30 cellular contexts compared by ENCODE assay signal in the genomic region with DNA sequence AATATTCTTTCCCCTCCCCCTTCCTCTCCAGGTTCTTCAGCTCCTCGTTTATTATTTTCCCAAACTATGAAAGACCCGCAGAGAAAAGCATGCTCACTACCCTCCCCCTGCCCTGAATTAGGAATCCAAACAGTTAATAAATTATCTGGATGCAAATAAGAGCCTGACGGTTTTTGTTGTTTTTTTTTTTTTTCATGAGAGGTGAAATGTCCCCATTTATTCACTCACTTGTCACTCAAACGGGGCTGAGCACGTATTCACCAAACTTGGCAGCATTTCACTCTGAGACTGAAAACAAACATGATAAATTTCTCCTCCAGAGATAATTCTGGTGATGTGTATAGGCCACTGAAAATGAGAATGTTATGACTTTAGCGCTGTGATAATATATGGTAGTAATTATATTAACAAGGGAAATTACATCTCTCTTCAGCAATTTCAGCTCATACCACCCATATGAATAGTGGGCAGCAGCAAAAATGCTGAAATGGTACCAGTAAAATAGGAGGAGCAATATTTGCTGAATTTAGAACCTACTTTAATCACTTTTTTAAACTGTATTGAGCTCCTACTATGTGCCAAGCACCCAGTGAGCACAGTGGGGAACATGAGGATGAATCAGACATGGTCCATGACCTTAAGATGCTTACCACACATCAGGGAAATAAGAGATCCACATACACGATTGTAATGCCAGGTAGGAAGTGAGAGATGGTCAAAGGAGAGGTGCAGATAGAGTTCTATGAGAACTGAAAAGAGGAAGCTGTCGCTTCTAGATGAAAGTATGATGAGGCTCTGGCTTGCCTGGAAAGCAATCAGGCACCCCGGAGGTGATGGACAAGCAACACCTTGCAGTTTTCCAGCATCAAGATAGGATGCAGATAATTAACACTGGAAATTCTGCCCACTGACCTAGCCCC.
DNase-seq lines count a peak whose midpoint lies in the region; ATAC-seq, FAIRE-seq and TF ChIP-seq lines count a peak whose summit lies in the region.
"Had no signal": no experiment of that assay in that cellular context is flagged by ENCODE, and none has a peak within 500 bp of the region (broad histone marks: within the 10 kb centered on the region; RNA-seq: fewer than 3 reads in every experiment).

No MANE protein-coding gene starts in this region.

- H3K27me3 Mint-ChIP-seq in chondrocyte (ENCODE audit: low read depth), result peaks cover 10% of the 10 kb centered on the region
- H3K27me3 Mint-ChIP-seq: activated CD4-positive, alpha-beta T cell treated with anti-CD3 and anti-CD28 coated beads for 36 hours had no signal

- no peaks in the 10 kb centered on the region for H3K36me3 Mint-ChIP-seq in chondrocyte (ENCODE audit: low read depth)
- H3K36me3 Mint-ChIP-seq: IgD-negative memory B cell; mesothelial cell of epicardium; natural killer cell; stimulated activated effector memory CD8-positive, alpha-beta T cell treated with anti-CD3 and anti-CD28 coated beads, Interleukin-12 subunit alpha, Interleukin-12 subunit beta, amount 100 ng/mL, for 72 hours had no signal

- H3K79me2 ChIP-seq in H1 (ENCODE audit: control insufficient read depth in 1 of 2, insufficient read depth in 2 of 2, low read length in 2 of 2), result no peaks in the 10 kb centered on the region

- ATAC-seq in GM18867 (IDR thresholded peaks at IDR 0.05; ENCODE audit: unreplicated experiment) (peak; percentile 38), HG03159 (IDR thresholded peaks at IDR 0.05; ENCODE audit: unreplicated experiment) (peak; percentile 44), gastroesophageal sphincter (no peak)
- ATAC-seq: activated CD4-positive, alpha-beta T cell treated with anti-CD3 and anti-CD28 coated beads for 36 hours; left lung; natural killer cell; stimulated activated effector memory CD8-positive, alpha-beta T cell treated with anti-CD3 and anti-CD28 coated beads, Interleukin-12 subunit alpha, Interleukin-12 subunit beta, amount 100 ng/mL, for 72 hours; T-helper 17 cell; upper lobe of right lung had no signal

- no peak overlapping the region for H2BK120ac ChIP-seq in H1 (replicated peaks; ENCODE audit: low read depth, low read length)

- H4K20me1 ChIP-seq in H1 (replicated peaks in 1 of 2; ENCODE audit: control insufficient read depth in 1 of 2, insufficient read depth in 2 of 2, low read length in 2 of 2), result no peaks in the 10 kb centered on the region

- no peak for FAIRE-seq in H1 (lab: Jason Lieb, UNC)
- no peak for FAIRE-seq in H54 (lab: Jason Lieb, UNC)
- FAIRE-seq: bronchial epithelial cell, endometrium had no signal

- H3K9ac ChIP-seq in H1 (replicated peaks in 1 of 4; ENCODE audit: extremely low read depth in 1 of 4, low read depth in 3 of 4, low read length in 3 of 4), result no peak overlapping the region

- no peaks in the 10 kb centered on the region for H3K79me1 ChIP-seq in H1 (ENCODE audit: low read depth, low read length)

- no peak overlapping the region for H3K23ac ChIP-seq in H1 (ENCODE audit: insufficient read length)

- H2BK15ac ChIP-seq in H1 (ENCODE audit: low read length), result no peak overlapping the region

- no peak overlapping the region for H4K91ac ChIP-seq in H1 (replicated peaks; ENCODE audit: insufficient read length, low read length)

- TF ChIP-seq EP300 in H1 (IDR thresholded peaks at IDR 0.05; ENCODE audit: borderline replicate concordance in 1 of 2, low read depth in 2 of 2, low read length in 2 of 2), result no peak
- TF ChIP-seq EP300 in gastroesophageal sphincter (IDR thresholded peaks at IDR 0.05), result no peak

- H3K27ac Mint-ChIP-seq in chondrocyte (ENCODE audit: unreplicated experiment), result no peak overlapping the region
- H3K27ac Mint-ChIP-seq: activated CD4-positive, alpha-beta T cell treated with anti-CD3 and anti-CD28 coated beads for 36 hours; IgD-negative memory B cell; mesothelial cell of epicardium; natural killer cell; stimulated activated effector memory CD8-positive, alpha-beta T cell treated with anti-CD3 and anti-CD28 coated beads, Interleukin-12 subunit alpha, Interleukin-12 subunit beta, amount 100 ng/mL, for 72 hours; T-helper 17 cell had no signal

- no peak overlapping the region for H3K14ac ChIP-seq in H1 (ENCODE audit: insufficient read length)

- no peak overlapping the region for H4K8ac ChIP-seq in H1 (ENCODE audit: extremely low read depth, insufficient read depth, low read length)

- H3K56ac ChIP-seq in H1 (replicated peaks; ENCODE audit: insufficient read length, low read depth, low read length), result no peak overlapping the region

- no peak overlapping the region for H3K4me3 ChIP-seq in H1 (ENCODE audit: extremely low read depth in 1 of 4, insufficient read depth in 2 of 4, low read depth in 3 of 4, low read length in 4 of 4)
- no peak overlapping the region for H3K4me3 ChIP-seq in gastroesophageal sphincter
- H3K4me3 ChIP-seq: HAP-1, left lung, ovary, right atrium auricular region, SK-N-MC, spleen, upper lobe of right lung had no signal

- TF ChIP-seq CTCF in H1 (IDR thresholded peaks at IDR 0.05; ENCODE audit: control extremely low read depth in 1 of 3, insufficient read depth in 1 of 3, low read depth in 1 of 3, low read length in 3 of 3) (no peak), gastroesophageal sphincter (IDR thresholded peaks at IDR 0.05) (no peak), chondrocyte (IDR thresholded peaks at IDR 0.05) (no peak)

- no peak overlapping the region for H2AK5ac ChIP-seq in H1 (ENCODE audit: low read depth, low read length)

- H3K4me1 ChIP-seq in H1 (replicated peaks in 1 of 4; ENCODE audit: control insufficient read depth in 3 of 4, insufficient read depth in 4 of 4, low read length in 3 of 4) (no peaks in the 10 kb centered on the region), gastroesophageal sphincter (no peaks in the 10 kb centered on the region)
- H3K4me1 ChIP-seq: HAP-1, left lung, right atrium auricular region, spleen, upper lobe of right lung had no signal

- H3K4me2 ChIP-seq in H1 (ENCODE audit: insufficient read depth in 1 of 2, low read depth in 2 of 2, low read length in 2 of 2), result no peak overlapping the region

- POLR2A ChIA-PET in H1 (lab: Charles Lee; ENCODE audit: partially characterized antibody), result no interaction called here

- DNase-seq in NCI-H446 treated with DMSO at 0.1 percent for 48 hours (lab: John Stamatoyannopoulos, UW) (peak; percentile 53), H1 (ENCODE audit: low read depth in 1 of 2, low spot score in 2 of 2) (no peak), H54 (ENCODE audit: insufficient read length, low spot score) (no peak), chondrocyte (ENCODE audit: low spot score) (no peak)
- no peak for DNase-seq in activated CD8-positive, alpha-beta memory T cell treated with anti-CD3 and anti-CD28 coated beads for 24 hours
- DNase-seq: activated CD4-positive, alpha-beta T cell treated with anti-CD3 and anti-CD28 coated beads for 36 hours; activated naive CD4-positive, alpha-beta T cell treated with Interleukin-2 at 50 U/mL for 16 hours; activated T-cell treated with anti-CD3 and anti-CD28 coated beads, Interleukin-2, amount 50 U/mL, for 48 hours; cortex of kidney; hypothalamus; left lung; natural killer cell; NCI-H510A; ovary; spleen; stimulated activated CD4-positive, alpha-beta T cell treated with anti-CD3 and anti-CD28 coated beads, Interleukin-2, amount 100 ng/mL, for 48 hours; T-helper 17 cell; upper lobe of right lung had no signal

- H2AFZ ChIP-seq in H1 (ENCODE audit: low read length), result no peak overlapping the region; the same call in 1 of the 2 replicates

- WGBS in H1 (ENCODE audit: extremely low coverage in 1 of 2, insufficient coverage in 1 of 2, insufficient read length in 1 of 2, insufficient replicate concordance in 2 of 2, low coverage in 1 of 2, low lambda C conversion rate in 2 of 2, missing lambda C conversion rate in 1 of 2), 2 experiments, result 77% methylated on average over 9 of the region's 9 CpGs; no CpG with 5 or more reads in 1 of the 2 experiments
- WGBS in gastroesophageal sphincter (ENCODE audit: low coverage in 1 of 2), 2 donors, result 43 to 63% methylated on average over 9 of the region's 9 CpGs

- H3K18ac ChIP-seq in H1 (ENCODE audit: extremely low read depth, low read length), result no peak overlapping the region

- TF ChIP-seq POLR2A in H1 (IDR thresholded peaks at IDR 0.05; ENCODE audit: control extremely low read depth in 1 of 2, low read depth in 2 of 2, low read length in 2 of 2), result no peak
- TF ChIP-seq POLR2A in H54 (IDR thresholded peaks at IDR 0.05; ENCODE audit: low read depth, low read length), result no peak
- no peak for TF ChIP-seq POLR2A in gastroesophageal sphincter (IDR thresholded peaks at IDR 0.05)

- H3K4me3 Mint-ChIP-seq in chondrocyte (ENCODE audit: unreplicated experiment), result no peak overlapping the region
- H3K4me3 Mint-ChIP-seq: activated CD4-positive, alpha-beta T cell treated with anti-CD3 and anti-CD28 coated beads for 36 hours; IgD-negative memory B cell; mesothelial cell of epicardium; natural killer cell; stimulated activated effector memory CD8-positive, alpha-beta T cell treated with anti-CD3 and anti-CD28 coated beads, Interleukin-12 subunit alpha, Interleukin-12 subunit beta, amount 100 ng/mL, for 72 hours; T-helper 17 cell had no signal

- no peak overlapping the region for H2BK5ac ChIP-seq in H1 (ENCODE audit: low read depth, low read length)

- no peak overlapping the region for H2BK20ac ChIP-seq in H1 (ENCODE audit: low read length)

- no peaks in the 10 kb centered on the region for H3K36me3 ChIP-seq in H1 (ENCODE audit: control insufficient read depth in 2 of 4, insufficient read depth in 4 of 4, low read length in 3 of 4)
- H3K36me3 ChIP-seq in gastroesophageal sphincter, result no peaks in the 10 kb centered on the region
- H3K36me3 ChIP-seq: HAP-1, left lung, ovary, right atrium auricular region, spleen, upper lobe of right lung had no signal

- no peak overlapping the region for H3K4ac ChIP-seq in H1 (replicated peaks; ENCODE audit: insufficient read length, low read depth, low read length)

- CTCF ChIA-PET in H1 (lab: Charles Lee; ENCODE audit: partially characterized antibody), result interaction anchor here (1.2 to 4.9 kb wide), 13 partner anchors 9 to 170 kb away, joined by 3 to 67 read pairs (median 18); no protein-coding TSS in a partner anchor

- peak overlapping the region; percentile 28; the same call in 1 of the 2 replicates for H2BK12ac ChIP-seq in H1 (ENCODE audit: low read depth, low read length)

- H3K9me3 ChIP-seq in H1 (ENCODE audit: insufficient read depth in 2 of 2, low read depth in 1 of 2, low read length in 1 of 2), result no peaks in the 10 kb centered on the region
- H3K9me3 ChIP-seq in gastroesophageal sphincter, result no peaks in the 10 kb centered on the region
- H3K9me3 ChIP-seq: HAP-1, left lung, ovary, right atrium auricular region, spleen, upper lobe of right lung had no signal

- no peaks in the 10 kb centered on the region for H3K23me2 ChIP-seq in H1 (ENCODE audit: low read depth, low read length)

- no peak overlapping the region for H4K5ac ChIP-seq in H1 (ENCODE audit: insufficient read length, low read depth, low read length)

- H3K4me1 Mint-ChIP-seq in chondrocyte (ENCODE audit: low read depth), result peaks cover 3% of the 10 kb centered on the region
- H3K4me1 Mint-ChIP-seq: activated CD4-positive, alpha-beta T cell treated with anti-CD3 and anti-CD28 coated beads for 36 hours; IgD-negative memory B cell; natural killer cell; stimulated activated effector memory CD8-positive, alpha-beta T cell treated with anti-CD3 and anti-CD28 coated beads, Interleukin-12 subunit alpha, Interleukin-12 subunit beta, amount 100 ng/mL, for 72 hours; T-helper 17 cell had no signal

- H3K27me3 ChIP-seq in H1 (replicated peaks in 1 of 4; ENCODE audit: control insufficient read depth in 3 of 4, extremely low read depth in 1 of 4, insufficient read depth in 3 of 4, low read length in 3 of 4), result no peaks in the 10 kb centered on the region
- no peaks in the 10 kb centered on the region for H3K27me3 ChIP-seq in gastroesophageal sphincter
- H3K27me3 ChIP-seq: left lung, ovary, right atrium auricular region, spleen, upper lobe of right lung had no signal

- TF ChIP-seq RAD21 in H1 (IDR thresholded peaks at IDR 0.05 in 1 of 2, conservative IDR thresholded peaks at IDR 0.05 in 1 of 2; ENCODE audit: low read depth in 2 of 2, low read length in 2 of 2), result no peak

- H3K9me3 Mint-ChIP-seq in chondrocyte (ENCODE audit: low read depth), result no peaks in the 10 kb centered on the region
- H3K9me3 Mint-ChIP-seq: mesothelial cell of epicardium; natural killer cell; stimulated activated effector memory CD8-positive, alpha-beta T cell treated with anti-CD3 and anti-CD28 coated beads, Interleukin-12 subunit alpha, Interleukin-12 subunit beta, amount 100 ng/mL, for 72 hours had no signal

- H3K27ac ChIP-seq in H1 (ENCODE audit: low read depth, low read length) (no peak overlapping the region), gastroesophageal sphincter (no peak overlapping the region)
- H3K27ac ChIP-seq: left lung, ovary, right atrium auricular region, RWPE1, SK-N-MC, spleen, upper lobe of right lung had no signal
